In genomic region chr12:15880721-15881120, GRCh38 we compare ENCODE assay signal across 13 cellular contexts. TPM values are rescaled to one million over a fixed set of nuclear protein-coding genes. Genes with fewer than 3 reads are reported as not detected.
DNase-seq lines count a peak whose midpoint lies in the region; ATAC-seq and TF ChIP-seq lines count a peak whose summit lies in the region.
"Had no signal": no experiment of that assay in that cellular context is flagged by ENCODE, and none has a peak within 500 bp of the region (broad histone marks: within the 10 kb centered on the region; RNA-seq: fewer than 3 reads in every experiment).

No MANE protein-coding gene starts in this region.

- TF ChIP-seq RAD21 in SK-N-SH (IDR thresholded peaks at IDR 0.05; ENCODE audit: low read length) = no peak

- ATAC-seq in SK-N-SH treated with all-trans-retinoic acid at 6 μM for 48 hours (no peak), HG02981 (IDR thresholded peaks at IDR 0.05; ENCODE audit: unreplicated experiment) (no peak), HG03039 (IDR thresholded peaks at IDR 0.05; ENCODE audit: unreplicated experiment) (no peak)
- no peak for ATAC-seq in activated CD8-positive, alpha-beta T cell treated with anti-CD3 and anti-CD28 coated beads for 36 hours
- no peak for ATAC-seq in natural killer cell treated with Interleukin-12 subunit alpha and Interleukin-12 subunit beta and Interleukin-15 and Interleukin-18, amount 100 ng/mL, for 72 hours

- TF ChIP-seq CTCF in SK-N-SH (IDR thresholded peaks at IDR 0.05) = no peak
- no peak for TF ChIP-seq CTCF in activated CD8-positive, alpha-beta T cell treated with anti-CD3 and anti-CD28 coated beads for 36 hours (IDR thresholded peaks at IDR 0.05)

- H3K4me3 Mint-ChIP-seq in activated CD8-positive, alpha-beta T cell treated with anti-CD3 and anti-CD28 coated beads for 36 hours = peak overlapping the region; percentile 96
- peak overlapping the region; percentile 45 for H3K4me3 Mint-ChIP-seq in natural killer cell treated with Interleukin-12 subunit alpha and Interleukin-12 subunit beta and Interleukin-15 and Interleukin-18, amount 100 ng/mL, for 72 hours

- CTCF ChIA-PET in SK-N-SH (lab: Yijun Ruan, JAX) = no interaction called here
- CTCF ChIA-PET in activated CD8-positive, alpha-beta T cell treated with anti-CD3 and anti-CD28 coated beads for 36 hours (lab: Charles Lee) = no interaction called here

- POLR2A ChIA-PET in SK-N-SH (lab: Yijun Ruan, JAX) = no interaction called here
- POLR2A ChIA-PET in activated CD8-positive, alpha-beta T cell treated with anti-CD3 and anti-CD28 coated beads for 36 hours (lab: Charles Lee) = no interaction called here

- H3K4me3 ChIP-seq in SK-N-SH (ENCODE audit: low read depth in 2 of 2, low read length in 1 of 2) = no peak overlapping the region

- peaks cover 35% of the 10 kb centered on the region for H3K79me2 ChIP-seq in SK-N-SH (ENCODE audit: insufficient read depth)

- peaks cover 29% of the 10 kb centered on the region for H4K20me1 ChIP-seq in SK-N-SH (ENCODE audit: insufficient read depth)

- H3K36me3 ChIP-seq in SK-N-SH (replicated peaks in 1 of 2; ENCODE audit: control insufficient read depth in 1 of 2, insufficient read depth in 2 of 2, low read length in 1 of 2) = peaks cover 13 to 15% of the 10 kb centered on the region in 2 experiments
- H3K36me3 ChIP-seq: suprapubic skin had no signal

- no peaks in the 10 kb centered on the region for H3K27me3 Mint-ChIP-seq in activated CD8-positive, alpha-beta T cell treated with anti-CD3 and anti-CD28 coated beads for 36 hours
- peaks cover 8 to 12% of the 10 kb centered on the region in 2 donors for H3K27me3 Mint-ChIP-seq in natural killer cell treated with Interleukin-12 subunit alpha and Interleukin-12 subunit beta and Interleukin-15 and Interleukin-18, amount 100 ng/mL, for 72 hours

- H3K27ac Mint-ChIP-seq in activated CD8-positive, alpha-beta T cell treated with anti-CD3 and anti-CD28 coated beads for 36 hours = peak overlapping the region; percentile 23
- peak overlapping the region; percentile 13 to 96 for H3K27ac Mint-ChIP-seq in natural killer cell treated with Interleukin-12 subunit alpha and Interleukin-12 subunit beta and Interleukin-15 and Interleukin-18, amount 100 ng/mL, for 72 hours

- no peaks in the 10 kb centered on the region for H3K9me3 ChIP-seq in SK-N-SH
- H3K9me3 ChIP-seq: suprapubic skin had no signal

- H3K4me1 Mint-ChIP-seq in activated CD8-positive, alpha-beta T cell treated with anti-CD3 and anti-CD28 coated beads for 36 hours (ENCODE audit: low read depth) = peaks cover 25% of the 10 kb centered on the region
- peaks cover 26 to 30% of the 10 kb centered on the region in 2 donors for H3K4me1 Mint-ChIP-seq in natural killer cell treated with Interleukin-12 subunit alpha and Interleukin-12 subunit beta and Interleukin-15 and Interleukin-18, amount 100 ng/mL, for 72 hours (ENCODE audit: low read depth in 2 of 2)

- H3K9me2 ChIP-seq in SK-N-SH = no peaks in the 10 kb centered on the region

- no peak for TF ChIP-seq EP300 in SK-N-SH (IDR thresholded peaks at IDR 0.05; ENCODE audit: borderline replicate concordance in 1 of 2, low read depth in 1 of 2, low read length in 1 of 2)

- no peak for DNase-seq in SK-N-SH
- DNase-seq in NCI-H1417 (lab: John Stamatoyannopoulos, UW) = peak in 2 of 3 experiments; percentile 61 to 90
- no peak for DNase-seq in activated CD8-positive, alpha-beta T cell treated with anti-CD3 and anti-CD28 coated beads for 36 hours
- no peak for DNase-seq in natural killer cell treated with Interleukin-12 subunit alpha and Interleukin-12 subunit beta and Interleukin-15 and Interleukin-18, amount 100 ng/mL, for 72 hours (ENCODE audit: low spot score)
- no peak for DNase-seq in NCI-H524 treated with DMSO at 0.1 percent for 48 hours (lab: John Stamatoyannopoulos, UW)
- DNase-seq: kidney; NCI-H1694 treated with DMSO at 0.1 percent for 48 hours; stimulated activated CD4-positive, alpha-beta T cell treated with anti-CD3 and anti-CD28 coated beads, Interleukin-4, amount 100 ng/mL, for 1 hour had no signal

- H3K9me3 Mint-ChIP-seq in activated CD8-positive, alpha-beta T cell treated with anti-CD3 and anti-CD28 coated beads for 36 hours = no peaks in the 10 kb centered on the region
- no peaks in the 10 kb centered on the region for H3K9me3 Mint-ChIP-seq in natural killer cell treated with Interleukin-12 subunit alpha and Interleukin-12 subunit beta and Interleukin-15 and Interleukin-18, amount 100 ng/mL, for 72 hours

- H3K4me1 ChIP-seq in SK-N-SH (ENCODE audit: control insufficient read depth in 1 of 2, insufficient read depth in 2 of 2, low read depth in 1 of 2, low read length in 1 of 2) = peaks cover 5% of the 10 kb centered on the region in 2 experiments; a peak in 2 of 4 replicates
- H3K4me1 ChIP-seq: parathyroid adenoma had no signal

- peak overlapping the region; percentile 16 to 96; a peak in 2 of 4 replicates for H3K27ac ChIP-seq in SK-N-SH (ENCODE audit: low read depth in 2 of 2, low read length in 1 of 2)
- H3K27ac ChIP-seq: suprapubic skin had no signal

- peaks cover 23% of the 10 kb centered on the region for H3K36me3 Mint-ChIP-seq in activated CD8-positive, alpha-beta T cell treated with anti-CD3 and anti-CD28 coated beads for 36 hours (ENCODE audit: low read depth)
- peaks cover 13% of the 10 kb centered on the region for H3K36me3 Mint-ChIP-seq in natural killer cell treated with Interleukin-12 subunit alpha and Interleukin-12 subunit beta and Interleukin-15 and Interleukin-18, amount 100 ng/mL, for 72 hours

- WGBS in SK-N-SH (ENCODE audit: low lambda C conversion rate) = 81% methylated on average over 3 of the region's 3 CpGs

- H2AFZ ChIP-seq in SK-N-SH (ENCODE audit: low read depth) = peak overlapping the region; percentile 96

- H3K9ac ChIP-seq in SK-N-SH = no peak overlapping the region
- H3K9ac ChIP-seq: parathyroid adenoma had no signal

- H3K27me3 ChIP-seq in SK-N-SH (ENCODE audit: insufficient read depth) = no peaks in the 10 kb centered on the region
- H3K27me3 ChIP-seq: suprapubic skin had no signal

- intact Hi-C loops in activated CD8-positive, alpha-beta T cell treated with anti-CD3 and anti-CD28 coated beads for 36 hours (cut with micrococcal nuclease) = no loop called here

- no peak overlapping the region for H3K4me2 ChIP-seq in SK-N-SH

- H3F3A ChIP-seq in SK-N-SH (replicated peaks; ENCODE audit: insufficient read depth) = peaks cover 7% of the 10 kb centered on the region

TF ChIP-seq in SK-N-SH, 30 proteins besides CTCF, POLR2A, EP300 and RAD21:
- TF ChIP-seq RXRA (IDR thresholded peaks at IDR 0.05; ENCODE audit: borderline replicate concordance, low read depth) (no peak), EZH2phosphoT487 (IDR thresholded peaks at IDR 0.05; ENCODE audit: borderline replicate concordance, low read depth) (no peak), IRF3 (IDR thresholded peaks at IDR 0.05; ENCODE audit: low read depth, low read length) (no peak)
TF ChIP-seq in SK-N-SH: peak in this region for 0.

TF ChIP-seq in SK-N-SH treated with all-trans-retinoic acid at 6 μM for 48 hours, 23 proteins besides CTCF, POLR2A, EP300 and RAD21 (continues in another document):
- TF ChIP-seq ARNTL (CRISPR knock-in tag; IDR thresholded peaks at IDR 0.05; ENCODE audit: borderline replicate concordance, low read depth) (no peak), ZNF8 (CRISPR knock-in tag; IDR thresholded peaks at IDR 0.05) (no peak), PATZ1 (CRISPR knock-in tag; IDR thresholded peaks at IDR 0.05; ENCODE audit: borderline replicate concordance) (no peak), ESRRG (CRISPR knock-in tag; IDR thresholded peaks at IDR 0.05) (no peak), ZFP3 (CRISPR knock-in tag; IDR thresholded peaks at IDR 0.05) (no peak), ISL1 (CRISPR knock-in tag; IDR thresholded peaks at IDR 0.05) (no peak)

RNA-seq across cellular contexts. Expression of gene STRAP, which starts 1.5 kb away (rescaled TPM):
- polyA plus RNA-seq in SK-N-SH (2012; rRNA removed) = 85.6 and 108 TPM in 2 replicates
- 113 and 145 TPM in 2 replicates for polyA plus RNA-seq in SK-N-SH (2012; cell fraction: cytosol; rRNA removed)
- 27.7 and 44.7 TPM in 2 replicates for polyA plus RNA-seq in SK-N-SH (2012; cell fraction: nucleus; rRNA removed)
- 100 to 1,000 TPM; 138 to 140 TPM for total RNA-seq in activated CD8-positive, alpha-beta T cell treated with anti-CD3 and anti-CD28 coated beads for 36 hours
- total RNA-seq in natural killer cell treated with Interleukin-12 subunit alpha and Interleukin-12 subunit beta and Interleukin-15 and Interleukin-18, amount 100 ng/mL, for 72 hours = 100 to 1,000 TPM; 101 to 109 TPM

RNA-seq across cellular contexts. Expression of gene DERA, which starts 30.4 kb away (rescaled TPM):
- polyA plus RNA-seq in SK-N-SH (2012; rRNA removed) = 16.6 and 20.0 TPM in 2 replicates
- polyA plus RNA-seq in SK-N-SH (2012; cell fraction: cytosol; rRNA removed) = 24.8 and 29.8 TPM in 2 replicates
- 7.3 and 13.3 TPM in 2 replicates for polyA plus RNA-seq in SK-N-SH (2012; cell fraction: nucleus; rRNA removed)
- 10 to 100 TPM; 24.5 to 28.3 TPM for total RNA-seq in activated CD8-positive, alpha-beta T cell treated with anti-CD3 and anti-CD28 coated beads for 36 hours
- total RNA-seq in natural killer cell treated with Interleukin-12 subunit alpha and Interleukin-12 subunit beta and Interleukin-15 and Interleukin-18, amount 100 ng/mL, for 72 hours = 10 to 100 TPM; 23.2 to 25.1 TPM

Comparison
In these comparisons a context has a peak if more than half of its experiments do, and no peak if none do; other contexts are left out.
1. DNase-seq: peak in NCI-H1417 (2 of 3); none in SK-N-SH (single experiment), activated CD8-positive, alpha-beta T cell treated with anti-CD3 and anti-CD28 coated beads for 36 hours (single experiment), natural killer cell treated with Interleukin-12 subunit alpha and Interleukin-12 subunit beta and Interleukin-15 and Interleukin-18, amount 100 ng/mL, for 72 hours (single experiment) and NCI-H524 treated with DMSO at 0.1 percent for 48 hours (single experiment).